1 cellular context compared by ENCODE assay signal in genomic region chr19:53879145-53880037, GRCh38.
TF ChIP-seq lines count a peak whose summit lies in the region.

No MANE protein-coding gene starts in this region.

TF ChIP-seq in HEK293, 187 proteins besides CTCF, POLR2A, EP300 and RAD21 (continued from another document and continues in another):
- TF ChIP-seq ZNF518A (tag by site-specific recombination; conservative IDR thresholded peaks at IDR 0.05; ENCODE audit: low read depth) (no peak), ZNF184 (tag by site-specific recombination; IDR thresholded peaks at IDR 0.05) (no peak), ZNF155 (tag by site-specific recombination; IDR thresholded peaks at IDR 0.05) (no peak), ZNF138 (tag by site-specific recombination; IDR thresholded peaks at IDR 0.05; ENCODE audit: borderline replicate concordance) (no peak), GLI4 (tag by site-specific recombination; IDR thresholded peaks at IDR 0.05) (0 out of 2 replicates have a peak, but pooled peaks have one; percentile 58), ZNF354C (tag by site-specific recombination; IDR thresholded peaks at IDR 0.05; ENCODE audit: borderline replicate concordance, low read depth) (no peak), BCL11A (tag by site-specific recombination; IDR thresholded peaks at IDR 0.05; ENCODE audit: low read depth) (0 out of 2 replicates have a peak, but pooled peaks have one; percentile 28), ELK4 (IDR thresholded peaks at IDR 0.05; ENCODE audit: borderline replicate concordance, low read depth, low read length) (no peak), ZSCAN23 (tag by site-specific recombination; IDR thresholded peaks at IDR 0.05) (no peak), OSR2 (tag by site-specific recombination; IDR thresholded peaks at IDR 0.05) (no peak), ZNF433 (tag by site-specific recombination; IDR thresholded peaks at IDR 0.05; ENCODE audit: low read depth) (no peak), ZBTB6 (tag by site-specific recombination; IDR thresholded peaks at IDR 0.05) (no peak), ZNF48 (tag by site-specific recombination; IDR thresholded peaks at IDR 0.05) (0 out of 2 replicates have a peak, but pooled peaks have one; percentile 87), ZBTB7A (tag by site-specific recombination; IDR thresholded peaks at IDR 0.05; ENCODE audit: low read depth) (peak; percentile 47), ZNF362 (tag by site-specific recombination; IDR thresholded peaks at IDR 0.05) (no peak), ZXDB (tag by site-specific recombination; IDR thresholded peaks at IDR 0.05) (peak; percentile 92), ZNF830 (tag by site-specific recombination; IDR thresholded peaks at IDR 0.05; ENCODE audit: low read depth) (no peak), ZNF791 (tag by site-specific recombination; IDR thresholded peaks at IDR 0.05) (0 out of 2 replicates have a peak, but pooled peaks have one; percentile 21), ZNF221 (tag by site-specific recombination; IDR thresholded peaks at IDR 0.05; ENCODE audit: borderline replicate concordance) (no peak), HOXA7 (CRISPR knock-in tag; IDR thresholded peaks at IDR 0.05; ENCODE audit: borderline replicate concordance) (no peak), KLF8 (tag by site-specific recombination; IDR thresholded peaks at IDR 0.05) (peak; percentile 90), ZBTB26 (tag by site-specific recombination; optimal IDR thresholded peaks at IDR 0.05) (peak; percentile 75), PRDM6 (tag by site-specific recombination; IDR thresholded peaks at IDR 0.05) (no peak), TRIM28 (IDR thresholded peaks at IDR 0.05; ENCODE audit: borderline replicate concordance, low read length) (no peak), ZNF777 (tag by site-specific recombination; IDR thresholded peaks at IDR 0.05; ENCODE audit: borderline replicate concordance) (peak; percentile 63; the same call in 1 of the 2 replicates), ZBTB17 (tag by site-specific recombination; IDR thresholded peaks at IDR 0.05) (peak; percentile 82), GLI2 (tag by site-specific recombination; IDR thresholded peaks at IDR 0.05; ENCODE audit: borderline replicate concordance, low read depth) (no peak), MZF1 (tag by site-specific recombination; IDR thresholded peaks at IDR 0.05; ENCODE audit: borderline replicate concordance) (no peak), ZSCAN4 (tag by site-specific recombination; IDR thresholded peaks at IDR 0.05) (0 out of 2 replicates have a peak, but pooled peaks have one; percentile 28), ZNF658 (tag by site-specific recombination; IDR thresholded peaks at IDR 0.05) (no peak), ZNF473 (tag by site-specific recombination; IDR thresholded peaks at IDR 0.05) (no peak), KLF1 (tag by site-specific recombination; IDR thresholded peaks at IDR 0.05) (peak; percentile 37), ZNF394 (tag by site-specific recombination; IDR thresholded peaks at IDR 0.05; ENCODE audit: borderline replicate concordance) (no peak), ZNF146 (tag by site-specific recombination; IDR thresholded peaks at IDR 0.05) (no peak), GLIS1 (tag by site-specific recombination; IDR thresholded peaks at IDR 0.05) (peak; percentile 75), PRDM1 (tag by site-specific recombination; IDR thresholded peaks at IDR 0.05) (no peak), ZNF324 (tag by site-specific recombination; IDR thresholded peaks at IDR 0.05) (no peak), ZNF558 (tag by site-specific recombination; IDR thresholded peaks at IDR 0.05) (no peak), ZFP3 (tag by site-specific recombination; IDR thresholded peaks at IDR 0.05; ENCODE audit: low read depth) (no peak), ZNF24 (tag by site-specific recombination; IDR thresholded peaks at IDR 0.05) (no peak; the same call in 1 of the 2 replicates), ZNF555 (tag by site-specific recombination; conservative IDR thresholded peaks at IDR 0.05) (no peak), YY2 (tag by site-specific recombination; IDR thresholded peaks at IDR 0.05) (no peak; the same call in 1 of the 2 replicates), ZNF621 (tag by site-specific recombination; IDR thresholded peaks at IDR 0.05) (no peak), AEBP2 (tag by site-specific recombination; IDR thresholded peaks at IDR 0.05; ENCODE audit: borderline replicate concordance) (no peak), ZBTB49 (tag by site-specific recombination; IDR thresholded peaks at IDR 0.05; ENCODE audit: low read depth) (no peak), ZNF623 (tag by site-specific recombination; IDR thresholded peaks at IDR 0.05) (no peak)
